ENCODE assay signal across 2 cellular contexts in the genomic region with DNA sequence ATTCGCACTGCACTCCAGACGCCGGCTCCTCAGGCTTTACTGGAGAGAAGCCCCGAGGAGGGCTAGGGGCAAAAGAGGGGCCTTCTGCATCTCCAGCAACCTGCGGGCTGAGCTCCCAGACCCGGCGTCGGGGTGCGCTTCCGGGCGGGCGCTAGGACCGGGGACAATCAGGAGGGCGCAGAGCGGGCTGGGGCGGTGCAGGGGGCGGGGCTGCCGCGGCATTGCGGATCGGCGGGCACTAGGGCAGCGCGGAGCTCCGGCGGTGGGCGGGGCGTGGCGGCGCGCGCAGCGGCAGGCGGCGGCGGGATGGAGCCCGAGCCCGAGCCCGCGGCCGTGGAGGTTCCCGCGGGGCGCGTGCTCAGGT.
TF ChIP-seq lines count a peak whose summit lies in the region.

A gene (plus strand): TSS at position 274 of the 364 bp plus-strand sequence. CDS start 33 bp downstream, at position 307.

TF ChIP-seq in HEK293, 187 proteins besides CTCF, POLR2A, EP300 and RAD21 (continued from another document and continues in another):
- TF ChIP-seq, protein P1, sequence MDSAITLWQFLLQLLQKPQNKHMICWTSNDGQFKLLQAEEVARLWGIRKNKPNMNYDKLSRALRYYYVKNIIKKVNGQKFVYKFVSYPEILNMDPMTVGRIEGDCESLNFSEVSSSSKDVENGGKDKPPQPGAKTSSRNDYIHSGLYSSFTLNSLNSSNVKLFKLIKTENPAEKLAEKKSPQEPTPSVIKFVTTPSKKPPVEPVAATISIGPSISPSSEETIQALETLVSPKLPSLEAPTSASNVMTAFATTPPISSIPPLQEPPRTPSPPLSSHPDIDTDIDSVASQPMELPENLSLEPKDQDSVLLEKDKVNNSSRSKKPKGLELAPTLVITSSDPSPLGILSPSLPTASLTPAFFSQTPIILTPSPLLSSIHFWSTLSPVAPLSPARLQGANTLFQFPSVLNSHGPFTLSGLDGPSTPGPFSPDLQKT (IDR thresholded peaks at IDR 0.05; ENCODE audit: borderline replicate concordance, low read depth, low read length): peak; percentile 62; the same call in 1 of the 2 replicates
- TF ChIP-seq ZFP69B (tag by site-specific recombination; IDR thresholded peaks at IDR 0.05) (no peak), HOXA7 (CRISPR knock-in tag; IDR thresholded peaks at IDR 0.05; ENCODE audit: borderline replicate concordance) (no peak), ZNF629 (tag by site-specific recombination; IDR thresholded peaks at IDR 0.05) (peak; percentile 33), ZNF24 (tag by site-specific recombination; IDR thresholded peaks at IDR 0.05) (0 out of 2 replicates have a peak, but pooled peaks have one; percentile 12), ZSCAN30 (tag by site-specific recombination; IDR thresholded peaks at IDR 0.05) (peak; percentile 64), ZBTB48 (tag by site-specific recombination; IDR thresholded peaks at IDR 0.05) (peak; percentile 80; the same call in 1 of the 2 replicates), KLF9 (tag by site-specific recombination; IDR thresholded peaks at IDR 0.05; ENCODE audit: low read depth) (peak; percentile 89), SP3 (tag by site-specific recombination; IDR thresholded peaks at IDR 0.05) (peak; percentile 86), YY1 (tag by site-specific recombination; IDR thresholded peaks at IDR 0.05) (0 out of 2 replicates have a peak, but pooled peaks have one; percentile 22), ZNF2 (tag by site-specific recombination; IDR thresholded peaks at IDR 0.05) (0 out of 2 replicates have a peak, but pooled peaks have one; percentile 14), ZNF423 (tag by site-specific recombination; IDR thresholded peaks at IDR 0.05) (no peak), ZEB2 (tag by site-specific recombination; IDR thresholded peaks at IDR 0.05) (peak; percentile 12), BCL11A (tag by site-specific recombination; IDR thresholded peaks at IDR 0.05; ENCODE audit: low read depth) (0 out of 2 replicates have a peak, but pooled peaks have one; percentile 10), SP2 (tag by site-specific recombination; IDR thresholded peaks at IDR 0.05) (peak; percentile 74), ZNF324 (tag by site-specific recombination; IDR thresholded peaks at IDR 0.05) (0 out of 2 replicates have a peak, but pooled peaks have one; percentile 25), ZNF184 (tag by site-specific recombination; IDR thresholded peaks at IDR 0.05) (no peak)
- TF ChIP-seq, protein P2, sequence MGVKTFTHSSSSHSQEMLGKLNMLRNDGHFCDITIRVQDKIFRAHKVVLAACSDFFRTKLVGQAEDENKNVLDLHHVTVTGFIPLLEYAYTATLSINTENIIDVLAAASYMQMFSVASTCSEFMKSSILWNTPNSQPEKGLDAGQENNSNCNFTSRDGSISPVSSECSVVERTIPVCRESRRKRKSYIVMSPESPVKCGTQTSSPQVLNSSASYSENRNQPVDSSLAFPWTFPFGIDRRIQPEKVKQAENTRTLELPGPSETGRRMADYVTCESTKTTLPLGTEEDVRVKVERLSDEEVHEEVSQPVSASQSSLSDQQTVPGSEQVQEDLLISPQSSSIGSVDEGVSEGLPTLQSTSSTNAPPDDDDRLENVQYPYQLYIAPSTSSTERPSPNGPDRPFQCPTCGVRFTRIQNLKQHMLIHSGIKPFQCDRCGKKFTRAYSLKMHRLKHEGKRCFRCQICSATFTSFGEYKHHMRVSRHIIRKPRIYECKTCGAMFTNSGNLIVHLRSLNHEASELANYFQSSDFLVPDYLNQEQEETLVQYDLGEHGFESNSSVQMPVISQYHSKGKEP (tag by site-specific recombination; IDR thresholded peaks at IDR 0.05): peak; percentile 89
- TF ChIP-seq, protein P3, sequence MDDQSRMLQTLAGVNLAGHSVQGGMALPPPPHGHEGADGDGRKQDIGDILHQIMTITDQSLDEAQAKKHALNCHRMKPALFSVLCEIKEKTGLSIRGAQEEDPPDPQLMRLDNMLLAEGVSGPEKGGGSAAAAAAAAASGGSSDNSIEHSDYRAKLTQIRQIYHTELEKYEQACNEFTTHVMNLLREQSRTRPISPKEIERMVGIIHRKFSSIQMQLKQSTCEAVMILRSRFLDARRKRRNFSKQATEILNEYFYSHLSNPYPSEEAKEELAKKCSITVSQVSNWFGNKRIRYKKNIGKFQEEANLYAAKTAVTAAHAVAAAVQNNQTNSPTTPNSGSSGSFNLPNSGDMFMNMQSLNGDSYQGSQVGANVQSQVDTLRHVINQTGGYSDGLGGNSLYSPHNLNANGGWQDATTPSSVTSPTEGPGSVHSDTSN (CRISPR knock-in tag; IDR thresholded peaks at IDR 0.05): peak; percentile 56; the same call in 1 of the 2 replicates
- TF ChIP-seq, protein P4, sequence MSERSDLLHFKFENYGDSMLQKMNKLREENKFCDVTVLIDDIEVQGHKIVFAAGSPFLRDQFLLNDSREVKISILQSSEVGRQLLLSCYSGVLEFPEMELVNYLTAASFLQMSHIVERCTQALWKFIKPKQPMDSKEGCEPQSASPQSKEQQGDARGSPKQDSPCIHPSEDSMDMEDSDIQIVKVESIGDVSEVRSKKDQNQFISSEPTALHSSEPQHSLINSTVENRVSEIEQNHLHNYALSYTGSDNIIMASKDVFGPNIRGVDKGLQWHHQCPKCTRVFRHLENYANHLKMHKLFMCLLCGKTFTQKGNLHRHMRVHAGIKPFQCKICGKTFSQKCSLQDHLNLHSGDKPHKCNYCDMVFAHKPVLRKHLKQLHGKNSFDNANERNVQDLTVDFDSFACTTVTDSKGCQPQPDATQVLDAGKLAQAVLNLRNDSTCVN (tag by site-specific recombination; optimal IDR thresholded peaks at IDR 0.05): peak; percentile 1
- TF ChIP-seq, protein P5, sequence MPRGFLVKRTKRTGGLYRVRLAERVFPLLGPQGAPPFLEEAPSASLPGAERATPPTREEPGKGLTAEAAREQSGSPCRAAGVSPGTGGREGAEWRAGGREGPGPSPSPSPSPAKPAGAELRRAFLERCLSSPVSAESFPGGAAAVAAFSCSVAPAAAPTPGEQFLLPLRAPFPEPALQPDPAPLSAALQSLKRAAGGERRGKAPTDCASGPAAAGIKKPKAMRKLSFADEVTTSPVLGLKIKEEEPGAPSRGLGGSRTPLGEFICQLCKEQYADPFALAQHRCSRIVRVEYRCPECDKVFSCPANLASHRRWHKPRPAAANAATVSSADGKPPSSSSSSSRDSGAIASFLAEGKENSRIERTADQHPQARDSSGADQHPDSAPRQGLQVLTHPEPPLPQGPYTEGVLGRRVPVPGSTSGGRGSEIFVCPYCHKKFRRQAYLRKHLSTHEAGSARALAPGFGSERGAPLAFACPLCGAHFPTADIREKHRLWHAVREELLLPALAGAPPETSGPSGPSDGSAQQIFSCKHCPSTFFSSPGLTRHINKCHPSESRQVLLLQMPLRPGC (tag by site-specific recombination; IDR thresholded peaks at IDR 0.05): no peak; the same call in 1 of the 2 replicates
- TF ChIP-seq, protein P6, sequence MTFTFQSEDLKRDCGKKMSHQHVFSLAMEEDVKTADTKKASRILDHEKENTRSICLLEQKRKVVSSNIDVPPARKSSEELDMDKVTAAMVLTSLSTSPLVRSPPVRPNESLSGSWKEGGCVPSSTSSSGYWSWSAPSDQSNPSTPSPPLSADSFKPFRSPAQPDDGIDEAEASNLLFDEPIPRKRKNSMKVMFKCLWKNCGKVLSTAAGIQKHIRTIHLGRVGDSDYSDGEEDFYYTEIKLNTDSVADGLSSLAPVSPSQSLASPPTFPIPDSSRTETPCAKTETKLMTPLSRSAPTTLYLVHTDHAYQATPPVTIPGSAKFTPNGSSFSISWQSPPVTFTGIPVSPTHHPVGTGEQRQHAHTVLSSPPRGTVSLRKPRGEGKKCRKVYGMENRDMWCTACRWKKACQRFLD (tag by site-specific recombination; IDR thresholded peaks at IDR 0.05): no peak

TF ChIP-seq in SK-N-SH, 30 proteins besides CTCF, POLR2A, EP300 and RAD21 (continued from another document):
- TF ChIP-seq, protein P7, sequence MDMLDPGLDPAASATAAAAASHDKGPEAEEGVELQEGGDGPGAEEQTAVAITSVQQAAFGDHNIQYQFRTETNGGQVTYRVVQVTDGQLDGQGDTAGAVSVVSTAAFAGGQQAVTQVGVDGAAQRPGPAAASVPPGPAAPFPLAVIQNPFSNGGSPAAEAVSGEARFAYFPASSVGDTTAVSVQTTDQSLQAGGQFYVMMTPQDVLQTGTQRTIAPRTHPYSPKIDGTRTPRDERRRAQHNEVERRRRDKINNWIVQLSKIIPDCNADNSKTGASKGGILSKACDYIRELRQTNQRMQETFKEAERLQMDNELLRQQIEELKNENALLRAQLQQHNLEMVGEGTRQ (IDR thresholded peaks at IDR 0.05; ENCODE audit: borderline replicate concordance, low read depth, low read length): no peak
- TF ChIP-seq TEAD4 (IDR thresholded peaks at IDR 0.05; ENCODE audit: borderline replicate concordance, insufficient read depth): no peak
- TF ChIP-seq, protein P8, sequence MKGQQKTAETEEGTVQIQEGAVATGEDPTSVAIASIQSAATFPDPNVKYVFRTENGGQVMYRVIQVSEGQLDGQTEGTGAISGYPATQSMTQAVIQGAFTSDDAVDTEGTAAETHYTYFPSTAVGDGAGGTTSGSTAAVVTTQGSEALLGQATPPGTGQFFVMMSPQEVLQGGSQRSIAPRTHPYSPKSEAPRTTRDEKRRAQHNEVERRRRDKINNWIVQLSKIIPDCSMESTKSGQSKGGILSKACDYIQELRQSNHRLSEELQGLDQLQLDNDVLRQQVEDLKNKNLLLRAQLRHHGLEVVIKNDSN (IDR thresholded peaks at IDR 0.05; ENCODE audit: borderline replicate concordance, low read depth): no peak; the same call in 1 of the 2 replicates
- TF ChIP-seq, protein P3 (IDR thresholded peaks at IDR 0.05): peak; percentile 78
- TF ChIP-seq RFX5 (IDR thresholded peaks at IDR 0.05; ENCODE audit: low read length): no peak
- TF ChIP-seq GATA2 (CRISPR knock-in tag; IDR thresholded peaks at IDR 0.05): no peak
- TF ChIP-seq NRF1 (IDR thresholded peaks at IDR 0.05; ENCODE audit: low read depth, low read length): peak; percentile 68
- TF ChIP-seq EZH2phosphoT487 (IDR thresholded peaks at IDR 0.05; ENCODE audit: borderline replicate concordance, low read depth): no peak
- peak; percentile 68 for TF ChIP-seq GABPA (IDR thresholded peaks at IDR 0.05; ENCODE audit: low read depth)
- peak; percentile 59 for TF ChIP-seq CHD2 (IDR thresholded peaks at IDR 0.05; ENCODE audit: low read length, partially characterized antibody)
- no peak for TF ChIP-seq FOSL2 (IDR thresholded peaks at IDR 0.05; ENCODE audit: borderline replicate concordance, low read depth)
- TF ChIP-seq, protein P9, sequence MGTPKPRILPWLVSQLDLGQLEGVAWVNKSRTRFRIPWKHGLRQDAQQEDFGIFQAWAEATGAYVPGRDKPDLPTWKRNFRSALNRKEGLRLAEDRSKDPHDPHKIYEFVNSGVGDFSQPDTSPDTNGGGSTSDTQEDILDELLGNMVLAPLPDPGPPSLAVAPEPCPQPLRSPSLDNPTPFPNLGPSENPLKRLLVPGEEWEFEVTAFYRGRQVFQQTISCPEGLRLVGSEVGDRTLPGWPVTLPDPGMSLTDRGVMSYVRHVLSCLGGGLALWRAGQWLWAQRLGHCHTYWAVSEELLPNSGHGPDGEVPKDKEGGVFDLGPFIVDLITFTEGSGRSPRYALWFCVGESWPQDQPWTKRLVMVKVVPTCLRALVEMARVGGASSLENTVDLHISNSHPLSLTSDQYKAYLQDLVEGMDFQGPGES (IDR thresholded peaks at IDR 0.05; ENCODE audit: low read depth, low read length): no peak
- TF ChIP-seq SMC3 (IDR thresholded peaks at IDR 0.05; ENCODE audit: low read depth, low read length): no peak
- TF ChIP-seq, protein P10, sequence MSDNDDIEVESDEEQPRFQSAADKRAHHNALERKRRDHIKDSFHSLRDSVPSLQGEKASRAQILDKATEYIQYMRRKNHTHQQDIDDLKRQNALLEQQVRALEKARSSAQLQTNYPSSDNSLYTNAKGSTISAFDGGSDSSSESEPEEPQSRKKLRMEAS (IDR thresholded peaks at IDR 0.05; ENCODE audit: low read depth): peak; percentile 38; the same call in 1 of the 2 replicates
- no peak for TF ChIP-seq RCOR1 (IDR thresholded peaks at IDR 0.05; ENCODE audit: low read length)
- no peak for TF ChIP-seq RXRA (IDR thresholded peaks at IDR 0.05; ENCODE audit: borderline replicate concordance, low read depth)
- TF ChIP-seq FOXM1 (IDR thresholded peaks at IDR 0.05; ENCODE audit: low read depth): no peak
- TF ChIP-seq TAF1 (IDR thresholded peaks at IDR 0.05; ENCODE audit: borderline replicate concordance, low read depth, low read length): peak; percentile 48; the same call in 1 of the 2 replicates
- TF ChIP-seq, protein P11, sequence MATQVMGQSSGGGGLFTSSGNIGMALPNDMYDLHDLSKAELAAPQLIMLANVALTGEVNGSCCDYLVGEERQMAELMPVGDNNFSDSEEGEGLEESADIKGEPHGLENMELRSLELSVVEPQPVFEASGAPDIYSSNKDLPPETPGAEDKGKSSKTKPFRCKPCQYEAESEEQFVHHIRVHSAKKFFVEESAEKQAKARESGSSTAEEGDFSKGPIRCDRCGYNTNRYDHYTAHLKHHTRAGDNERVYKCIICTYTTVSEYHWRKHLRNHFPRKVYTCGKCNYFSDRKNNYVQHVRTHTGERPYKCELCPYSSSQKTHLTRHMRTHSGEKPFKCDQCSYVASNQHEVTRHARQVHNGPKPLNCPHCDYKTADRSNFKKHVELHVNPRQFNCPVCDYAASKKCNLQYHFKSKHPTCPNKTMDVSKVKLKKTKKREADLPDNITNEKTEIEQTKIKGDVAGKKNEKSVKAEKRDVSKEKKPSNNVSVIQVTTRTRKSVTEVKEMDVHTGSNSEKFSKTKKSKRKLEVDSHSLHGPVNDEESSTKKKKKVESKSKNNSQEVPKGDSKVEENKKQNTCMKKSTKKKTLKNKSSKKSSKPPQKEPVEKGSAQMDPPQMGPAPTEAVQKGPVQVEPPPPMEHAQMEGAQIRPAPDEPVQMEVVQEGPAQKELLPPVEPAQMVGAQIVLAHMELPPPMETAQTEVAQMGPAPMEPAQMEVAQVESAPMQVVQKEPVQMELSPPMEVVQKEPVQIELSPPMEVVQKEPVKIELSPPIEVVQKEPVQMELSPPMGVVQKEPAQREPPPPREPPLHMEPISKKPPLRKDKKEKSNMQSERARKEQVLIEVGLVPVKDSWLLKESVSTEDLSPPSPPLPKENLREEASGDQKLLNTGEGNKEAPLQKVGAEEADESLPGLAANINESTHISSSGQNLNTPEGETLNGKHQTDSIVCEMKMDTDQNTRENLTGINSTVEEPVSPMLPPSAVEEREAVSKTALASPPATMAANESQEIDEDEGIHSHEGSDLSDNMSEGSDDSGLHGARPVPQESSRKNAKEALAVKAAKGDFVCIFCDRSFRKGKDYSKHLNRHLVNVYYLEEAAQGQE (IDR thresholded peaks at IDR 0.05; ENCODE audit: low read depth, low read length): peak; percentile 86
- TF ChIP-seq YY1 (IDR thresholded peaks at IDR 0.05; ENCODE audit: low read depth): no peak
- peak; percentile 32; the same call in 1 of the 2 replicates for TF ChIP-seq POLR2AphosphoS5 (IDR thresholded peaks at IDR 0.05; ENCODE audit: low read depth, low read length)
- no peak for TF ChIP-seq FOXJ3 (CRISPR knock-in tag; IDR thresholded peaks at IDR 0.05)
